ENCODE assay signal across 12 cellular contexts in the genomic region with DNA sequence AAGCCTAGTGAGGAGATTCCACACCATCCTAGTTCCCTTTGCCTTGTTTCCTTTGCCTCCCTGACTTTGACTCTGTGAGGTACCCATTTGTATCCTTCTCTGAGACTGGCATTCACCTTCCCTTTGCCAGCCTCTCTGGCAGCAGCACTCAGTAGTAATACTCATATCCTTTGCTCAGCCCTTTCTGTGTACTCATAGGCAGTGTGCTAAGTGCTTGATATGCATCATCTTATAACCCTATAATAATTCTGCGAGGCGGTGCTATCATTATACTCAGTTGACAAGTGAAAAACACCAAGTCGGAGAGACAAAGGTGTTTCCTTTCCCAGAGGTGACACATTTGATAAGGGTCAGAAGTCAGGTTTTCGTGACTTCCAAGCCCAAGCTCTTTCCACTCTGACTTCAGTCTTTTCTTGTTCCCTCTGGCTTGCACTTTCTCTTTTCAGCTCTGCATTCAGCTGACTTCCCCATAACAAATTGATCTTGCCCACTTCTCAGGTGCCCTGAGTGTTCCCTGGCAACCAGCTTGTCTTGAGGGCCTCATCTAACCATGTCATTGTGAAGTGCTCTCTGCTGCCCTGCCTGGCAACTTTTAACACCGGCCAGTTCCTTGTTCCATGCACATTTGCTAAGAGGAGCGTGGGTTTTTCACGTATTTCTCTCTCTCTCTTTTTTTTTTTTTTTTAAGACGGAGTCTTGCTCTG.
DNase-seq lines count a peak whose midpoint lies in the region; ATAC-seq and TF ChIP-seq lines count a peak whose summit lies in the region.
"Had no signal": no experiment of that assay in that cellular context is flagged by ENCODE, and none has a peak within 500 bp of the region (broad histone marks: within the 10 kb centered on the region; RNA-seq: fewer than 3 reads in every experiment).

No MANE protein-coding gene starts in this region.

- no peak for TF ChIP-seq CTCF in RWPE1 (conservative IDR thresholded peaks at IDR 0.05; ENCODE audit: low read depth)

- intact Hi-C loops in left colon (cut with DNase I, micrococcal nuclease) = loop anchor here in 1 of 2 donors (10.0 kb wide), 1 partner anchor 232 kb away; no protein-coding TSS in a partner anchor

- CTCF ChIA-PET in RWPE1 (lab: Yijun Ruan, JAX) = no interaction called here

- ATAC-seq in GM21723 (IDR thresholded peaks at IDR 0.05; ENCODE audit: unreplicated experiment) = peak; percentile 51
- ATAC-seq in left colon = peak; percentile 54
- no peak for ATAC-seq in HG03520 (IDR thresholded peaks at IDR 0.05; ENCODE audit: unreplicated experiment)
- ATAC-seq in HG02840 (IDR thresholded peaks at IDR 0.05; ENCODE audit: low FRiP score, unreplicated experiment) = no peak
- ATAC-seq in GM19452 (IDR thresholded peaks at IDR 0.05; ENCODE audit: unreplicated experiment) = no peak

- no peak overlapping the region for H3K27ac ChIP-seq in RWPE1
- H3K27ac ChIP-seq: PC-9, uterus had no signal

- POLR2A ChIA-PET in RWPE1 (lab: Yijun Ruan, JAX; ENCODE audit: low non-redundant PET) = no interaction called here

- peak; percentile 9 for DNase-seq in DMS 273 treated with DMSO at 0.1 percent for 48 hours (lab: John Stamatoyannopoulos, UW)
- peak; percentile 83 for DNase-seq in NOMO-1 treated with dmso at 0.1 percent for 144 hours (lab: John Stamatoyannopoulos, UW; ENCODE audit: unreplicated experiment)
- DNase-seq in left colon = no peak
- no peak for DNase-seq in RWPE1 (ENCODE audit: low spot score)
- DNase-seq: central memory CD4-positive, alpha-beta T cell; PC-9; stimulated activated CD4-positive, alpha-beta T cell treated with anti-CD3 and anti-CD28 coated beads, Interleukin-2, amount 100 ng/mL, for 24 hours; uterus had no signal

Comparison
In these comparisons a context has a peak if more than half of its experiments do, and no peak if none do; other contexts are left out.
1. DNase-seq: peak in DMS 273 treated with DMSO at 0.1 percent for 48 hours (single experiment) and NOMO-1 treated with dmso at 0.1 percent for 144 hours (single experiment); none in left colon (0 of 2) and RWPE1 (single experiment).
2. ATAC-seq: peak in GM21723 (single experiment) and left colon (single experiment); none in HG03520 (single experiment), HG02840 (single experiment) and GM19452 (single experiment).